16 cellular contexts compared by ENCODE assay signal in the genomic region with DNA sequence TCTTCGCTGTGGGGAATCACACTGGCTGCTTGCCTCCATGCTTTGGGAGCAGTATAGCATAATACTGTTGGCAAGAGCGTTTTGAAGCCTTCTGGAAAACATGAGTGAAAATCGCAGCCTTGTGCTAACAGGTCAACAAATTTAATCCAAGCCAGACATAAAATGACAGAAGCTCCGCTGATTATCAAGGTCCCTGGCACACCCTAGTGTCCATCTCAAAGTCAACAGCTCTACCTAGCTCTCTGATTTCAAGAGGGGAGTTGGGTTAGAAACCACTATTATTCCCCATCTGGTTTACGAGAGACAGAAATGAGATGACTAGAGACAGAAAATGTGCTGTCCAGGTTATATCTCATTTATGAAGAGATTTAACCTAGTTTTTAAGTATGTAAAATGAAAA.
DNase-seq lines count a peak whose midpoint lies in the region; ATAC-seq, FAIRE-seq and TF ChIP-seq lines count a peak whose summit lies in the region.
"Had no signal": no experiment of that assay in that cellular context is flagged by ENCODE, and none has a peak within 500 bp of the region (broad histone marks: within the 10 kb centered on the region; RNA-seq: fewer than 3 reads in every experiment).

No MANE protein-coding gene starts in this region.

- no peaks in the 10 kb centered on the region for H3K79me1 ChIP-seq in H9 (ENCODE audit: insufficient read depth, low read depth, low read length, poor library complexity, severe bottlenecking)
- no peaks in the 10 kb centered on the region for H3K79me1 ChIP-seq in mesendoderm (ENCODE audit: low read length)

- H3K18ac ChIP-seq in H9 (ENCODE audit: insufficient read length, low read depth, low read length) (no peak overlapping the region), mesendoderm (ENCODE audit: low read length) (peak overlapping the region; percentile 68)

- TF ChIP-seq POLR2A in GM12878 (IDR thresholded peaks at IDR 0.05; ENCODE audit: low read depth, low read length), result no peak

- peaks cover 0 to 7% (median 2%) of the 10 kb centered on the region in 3 experiments; a peak in 3 of 7 replicates for H3K36me3 Mint-ChIP-seq in H9 (ENCODE audit: insufficient read depth in 1 of 3, low read depth in 3 of 3)
- H3K36me3 Mint-ChIP-seq: CD4-positive, CD25-positive, alpha-beta regulatory T cell; IgD-negative memory B cell had no signal

- ATAC-seq in GM12878, result no peak
- ATAC-seq in GM21723 (IDR thresholded peaks at IDR 0.05; ENCODE audit: unreplicated experiment), result no peak

- H3K27me3 Mint-ChIP-seq in H9 (ENCODE audit: low read depth), result no peaks in the 10 kb centered on the region

- H3K4me1 ChIP-seq in H9 (ENCODE audit: insufficient read depth, low read length) (no peaks in the 10 kb centered on the region; the same call in 1 of the 2 replicates), GM12878 (ENCODE audit: control insufficient read depth, insufficient read depth, low read length) (peaks cover 16% of the 10 kb centered on the region), mesendoderm (ENCODE audit: control insufficient read depth, low read depth, low read length) (no peaks in the 10 kb centered on the region)
- H3K4me1 ChIP-seq: BLaER1 treated with 17β-estradiol and CSF1 and Interleukin-3, amounts not matched to agents 10 nM and 100 nM; HAP-1 had no signal

- H2BK15ac ChIP-seq in H9 (ENCODE audit: low read depth, low read length), result no peak overlapping the region
- no peak overlapping the region for H2BK15ac ChIP-seq in mesendoderm (replicated peaks; ENCODE audit: low read depth)

- CTCF ChIA-PET in GM12878 (lab: Yijun Ruan, JAX), result interaction anchor here (0.7 kb wide), 1 partner anchor 322 kb away, joined by 3 read pairs; no protein-coding TSS in a partner anchor

- H2AK5ac ChIP-seq in H9 (ENCODE audit: insufficient read length, low read length), result no peak overlapping the region
- no peak overlapping the region for H2AK5ac ChIP-seq in mesendoderm (ENCODE audit: low read length)

- no peak overlapping the region for H4K8ac ChIP-seq in H9 (replicated peaks; ENCODE audit: insufficient read length, low read depth, low read length)
- no peak overlapping the region for H4K8ac ChIP-seq in mesendoderm (ENCODE audit: low read depth, low read length)

- BruUV-seq in GM12878 (replicated peaks; lab: Mats Ljungman, UMichigan), result no TSS peak

- H3K27me3 ChIP-seq in H9 (ENCODE audit: insufficient read depth, low read length) (no peaks in the 10 kb centered on the region), GM12878 (replicated peaks in 1 of 2; ENCODE audit: control insufficient read depth in 2 of 2, insufficient read depth in 2 of 2, low read length in 1 of 2) (no peaks in the 10 kb centered on the region), mesendoderm (ENCODE audit: insufficient read depth, low read length, poor library complexity) (no peaks in the 10 kb centered on the region)
- H3K27me3 ChIP-seq: BLaER1 treated with 17β-estradiol and CSF1 and Interleukin-3, amounts not matched to agents 10 nM and 100 nM had no signal

- no peak overlapping the region for H3K27ac Mint-ChIP-seq in H9
- H3K27ac Mint-ChIP-seq: CD4-positive, CD25-positive, alpha-beta regulatory T cell; IgD-negative memory B cell had no signal

- H3K4ac ChIP-seq in H9 (ENCODE audit: low read depth, low read length), result no peak overlapping the region
- no peak overlapping the region for H3K4ac ChIP-seq in mesendoderm (ENCODE audit: low read depth, low read length)

- H3K9me3 Mint-ChIP-seq in H9, result peaks cover 3 to 6% of the 10 kb centered on the region in 2 experiments; a peak in 2 of 5 replicates

- in situ Hi-C loops in GM12878 (cut with MboI), result no loop called here

- TF ChIP-seq CTCF in H9 (conservative IDR thresholded peaks at IDR 0.05) (peak; percentile 33; the same call in 2 of the 3 replicates), GM12878 (IDR thresholded peaks at IDR 0.05 in 2 of 3, conservative IDR thresholded peaks at IDR 0.05 in 1 of 3; ENCODE audit: control insufficient read depth in 2 of 3, extremely low read depth in 1 of 3, insufficient read depth in 1 of 3, low read depth in 3 of 3, low read length in 3 of 3) (no peak)

- H4K5ac ChIP-seq in H9 (ENCODE audit: insufficient read length, low read depth, low read length), result no peak overlapping the region
- no peak overlapping the region for H4K5ac ChIP-seq in mesendoderm (ENCODE audit: low read length)

- no peak overlapping the region for H3K4me3 Mint-ChIP-seq in H9
- H3K4me3 Mint-ChIP-seq: CD4-positive, CD25-positive, alpha-beta regulatory T cell; IgD-negative memory B cell had no signal

- no peak for TF ChIP-seq EP300 in GM12878 (IDR thresholded peaks at IDR 0.05; ENCODE audit: borderline replicate concordance in 1 of 2, control insufficient read depth in 1 of 2, low read depth in 2 of 2, low read length in 2 of 2)

- WGBS in H9 (ENCODE audit: extremely low coverage, insufficient read length, low lambda C conversion rate), result no CpG with 5 or more reads among the region's 5 CpGs
- 51% methylated on average over 5 of the region's 5 CpGs for WGBS in GM12878 (ENCODE audit: insufficient coverage, insufficient replicate concordance, low lambda C conversion rate, missing lambda C conversion rate)
- WGBS in mesendoderm (ENCODE audit: extremely low coverage, insufficient coverage, low lambda C conversion rate), result no CpG with 5 or more reads among the region's 5 CpGs

- H3K4me3 ChIP-seq in GM12878 (no peak overlapping the region), mesendoderm (ENCODE audit: low read length) (no peak overlapping the region)
- H3K4me3 ChIP-seq: BLaER1 treated with 17β-estradiol and CSF1 and Interleukin-3, amounts not matched to agents 10 nM and 100 nM; HAP-1 had no signal

- no peak overlapping the region for H3K4me2 ChIP-seq in H9 (ENCODE audit: insufficient read depth, insufficient read length, low read length)
- H3K4me2 ChIP-seq in GM12878 (ENCODE audit: control insufficient read depth, insufficient read depth), result no peak overlapping the region
- no peak overlapping the region for H3K4me2 ChIP-seq in mesendoderm (ENCODE audit: low read length)
- H3K4me2 ChIP-seq: BLaER1 treated with 17β-estradiol and CSF1 and Interleukin-3, amounts not matched to agents 10 nM and 100 nM had no signal

- peak; percentile 34; the same call in 1 of the 2 replicates for TF ChIP-seq RAD21 in GM12878 (IDR thresholded peaks at IDR 0.05; ENCODE audit: insufficient read depth, low read depth, low read length)

- H3K14ac ChIP-seq in H9 (ENCODE audit: insufficient read depth, low read length), result no peak overlapping the region

- H4K20me1 ChIP-seq in H9 (ENCODE audit: control insufficient read depth, insufficient read depth, insufficient read length) (no peaks in the 10 kb centered on the region), GM12878 (ENCODE audit: control insufficient read depth, insufficient read depth) (no peaks in the 10 kb centered on the region)
- H4K20me1 ChIP-seq: BLaER1 treated with 17β-estradiol and CSF1 and Interleukin-3, amounts not matched to agents 10 nM and 100 nM had no signal

- H3K23ac ChIP-seq in H9 (ENCODE audit: insufficient read length, low read depth, low read length) (no peak overlapping the region), mesendoderm (ENCODE audit: low read length) (no peak overlapping the region)

- no peaks in the 10 kb centered on the region for H3K9me3 ChIP-seq in H9 (ENCODE audit: control insufficient read depth, low read depth, low read length)
- H3K9me3 ChIP-seq in GM12878 (replicated peaks; ENCODE audit: control insufficient read depth, insufficient read depth, low read length), result no peaks in the 10 kb centered on the region; the same call in 2 of the 3 replicates
- H3K9me3 ChIP-seq: HAP-1 had no signal

- no peak overlapping the region for H3K56ac ChIP-seq in H9 (ENCODE audit: insufficient read length, low read depth, low read length)
- H3K56ac ChIP-seq in mesendoderm (ENCODE audit: low read length), result no peak overlapping the region

- peak; percentile 48 to 68 for DNase-seq in NCI-H524 (lab: John Stamatoyannopoulos, UW)
- no peak for DNase-seq in NCI-H524 treated with DMSO at 0.1 percent for 48 hours (lab: John Stamatoyannopoulos, UW)
- DNase-seq in H9, result no peak
- DNase-seq in GM12878 (ENCODE audit: low read depth, low spot score), result no peak
- DNase-seq in mesendoderm, result peak; percentile 13
- no peak for DNase-seq in NCI-H146 treated with DMSO at 0.1 percent for 48 hours (lab: John Stamatoyannopoulos, UW; ENCODE audit: unreplicated experiment)
- no peak for DNase-seq in NAMALWA (ENCODE audit: low spot score)
- DNase-seq: 8988T; ACHN; CD4-positive, CD25-positive, alpha-beta regulatory T cell; DMS79 had no signal

- H2BK5ac ChIP-seq in H9 (ENCODE audit: insufficient read length, low read length) (no peak overlapping the region), mesendoderm (ENCODE audit: low read length) (no peak overlapping the region)

- H2BK20ac ChIP-seq in H9 (ENCODE audit: low read depth, low read length, poor library complexity, severe bottlenecking), result no peak overlapping the region

- SMC1A ChIA-PET in GM12878 (lab: Charles Lee; ENCODE audit: uncharacterized antibody, unreplicated experiment), result no interaction called here

- no peak overlapping the region for H2BK120ac ChIP-seq in H9 (ENCODE audit: low read depth, low read length, poor library complexity, severe bottlenecking)
- no peak overlapping the region for H2BK120ac ChIP-seq in mesendoderm (ENCODE audit: low read depth, low read length)

- no peaks in the 10 kb centered on the region for H3K79me2 ChIP-seq in H9 (ENCODE audit: insufficient read depth, low read length)
- H3K79me2 ChIP-seq in GM12878 (ENCODE audit: control insufficient read depth, insufficient read depth, low read length), result no peaks in the 10 kb centered on the region
- no peaks in the 10 kb centered on the region for H3K79me2 ChIP-seq in mesendoderm (ENCODE audit: control insufficient read depth, insufficient read depth, low read length)

- peaks cover 6 to 15% of the 10 kb centered on the region in 2 experiments; a peak in 3 of 4 replicates for H3K4me1 Mint-ChIP-seq in H9
- H3K4me1 Mint-ChIP-seq: CD4-positive, CD25-positive, alpha-beta regulatory T cell had no signal

- H3K36me3 ChIP-seq in GM12878 (ENCODE audit: control insufficient read depth in 2 of 2, insufficient read depth in 2 of 2, low read length in 1 of 2) (no peaks in the 10 kb centered on the region), mesendoderm (ENCODE audit: control insufficient read depth, insufficient read depth, low read length) (no peaks in the 10 kb centered on the region)
- H3K36me3 ChIP-seq: BLaER1 treated with 17β-estradiol and CSF1 and Interleukin-3, amounts not matched to agents 10 nM and 100 nM; HAP-1 had no signal

- H3K23me2 ChIP-seq in H9 (ENCODE audit: insufficient read length, low read depth, low read length, poor library complexity, severe bottlenecking), result no peaks in the 10 kb centered on the region

- FAIRE-seq in GM12878 (lab: Jason Lieb, UNC), result no peak
- FAIRE-seq: GM12891 had no signal

- H3K9ac ChIP-seq in H9 (ENCODE audit: extremely low read depth, insufficient read length, low read length) (no peak overlapping the region), GM12878 (ENCODE audit: control insufficient read depth, insufficient read depth, low read length) (no peak overlapping the region), mesendoderm (ENCODE audit: low read length) (no peak overlapping the region)
- H3K9ac ChIP-seq: BLaER1 treated with 17β-estradiol and CSF1 and Interleukin-3, amounts not matched to agents 10 nM and 100 nM had no signal

- no peak overlapping the region for H3K27ac ChIP-seq in H9 (ENCODE audit: insufficient read length, low read depth, low read length)
- H3K27ac ChIP-seq in GM12878 (ENCODE audit: control insufficient read depth, insufficient read depth), result no peak overlapping the region
- H3K27ac ChIP-seq in mesendoderm (ENCODE audit: low read depth, low read length), result no peak overlapping the region
- H3K27ac ChIP-seq: BLaER1 treated with 17β-estradiol and CSF1 and Interleukin-3, amounts not matched to agents 10 nM and 100 nM had no signal

- no peak overlapping the region for H2BK12ac ChIP-seq in H9 (ENCODE audit: insufficient read length, low read depth, low read length)

- no peak overlapping the region for H4K91ac ChIP-seq in H9 (ENCODE audit: insufficient read length, low read depth, low read length)

- RAD21 ChIA-PET in GM12878 (lab: Charles Lee; ENCODE audit: unreplicated experiment), result interaction anchor here (1.2 kb wide), 1 partner anchor 295 kb away, joined by 3 read pairs; no protein-coding TSS in a partner anchor

- no peak overlapping the region for H3T11ph ChIP-seq in H9 (ENCODE audit: low read length)

- intact Hi-C loops in GM12878 (cut with micrococcal nuclease; ENCODE audit: unreplicated experiment), result no loop called here

- POLR2A ChIA-PET in GM12878 (lab: Charles Lee), result no interaction called here

- H2AFZ ChIP-seq in H9 (ENCODE audit: low read length) (no peak overlapping the region), GM12878 (ENCODE audit: control insufficient read depth, low read depth, low read length) (no peak overlapping the region)

Comparison
In these comparisons a context has a peak if more than half of its experiments do, and no peak if none do; other contexts are left out.
1. DNase-seq: peak in NCI-H524 (2 of 2) and mesendoderm (single experiment); none in NCI-H524 treated with DMSO at 0.1 percent for 48 hours (single experiment), H9 (single experiment), GM12878 (single experiment), NCI-H146 treated with DMSO at 0.1 percent for 48 hours (single experiment) and NAMALWA (single experiment).